Comparison of ENCODE assay signal across 28 cellular contexts in the genomic region with DNA sequence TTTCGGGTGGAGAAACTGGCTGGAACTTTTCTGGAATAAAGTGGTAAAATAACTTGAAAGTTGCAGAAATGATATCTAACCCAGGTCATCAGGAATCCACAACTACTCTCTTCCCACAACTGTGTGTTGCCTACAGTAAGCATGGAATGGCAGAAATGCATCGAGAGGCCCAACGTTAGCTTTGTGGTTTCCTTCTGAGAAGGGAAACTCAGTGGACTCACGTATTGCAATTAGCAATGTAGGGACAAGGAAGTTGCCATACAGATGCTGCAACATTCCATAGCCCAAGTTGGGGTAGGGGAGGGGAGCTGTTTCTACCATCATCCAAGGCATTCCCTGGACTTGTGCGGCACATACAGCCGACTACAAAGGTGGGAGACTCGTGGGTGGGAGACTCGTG. TPM values are rescaled to one million over a fixed set of nuclear protein-coding genes. Genes with fewer than 3 reads are reported as not detected.
DNase-seq lines count a peak whose midpoint lies in the region; ATAC-seq, FAIRE-seq and TF ChIP-seq lines count a peak whose summit lies in the region.
"Had no signal": no experiment of that assay in that cellular context is flagged by ENCODE, and none has a peak within 500 bp of the region (broad histone marks: within the 10 kb centered on the region; RNA-seq: fewer than 3 reads in every experiment).

No MANE protein-coding gene starts in this region.

- H3K4me3 Mint-ChIP-seq in astrocyte (ENCODE audit: unreplicated experiment) (no peak overlapping the region), natural killer cell (no peak overlapping the region)
- H3K4me3 Mint-ChIP-seq: CD8-positive, alpha-beta memory T cell had no signal

- H2AFZ ChIP-seq in astrocyte (ENCODE audit: low read depth, low read length) (no peak overlapping the region), neural cell (ENCODE audit: low read depth, low read length) (no peak overlapping the region)

- no peaks in the 10 kb centered on the region for H3K4me1 ChIP-seq in astrocyte (ENCODE audit: insufficient read depth, low read length)
- H3K4me1 ChIP-seq: BLaER1 treated with 17β-estradiol and CSF1 and Interleukin-3, amounts not matched to agents 10 nM and 100 nM; SJSA1 had no signal

- H3K36me3 Mint-ChIP-seq in astrocyte (ENCODE audit: low read depth, unreplicated experiment) (no peaks in the 10 kb centered on the region), natural killer cell (no peaks in the 10 kb centered on the region)

- H3K36me3 ChIP-seq in astrocyte (ENCODE audit: insufficient read depth, low read length) (no peaks in the 10 kb centered on the region), neural cell (ENCODE audit: insufficient read depth, low read length) (no peaks in the 10 kb centered on the region)
- H3K36me3 ChIP-seq: BLaER1 treated with 17β-estradiol and CSF1 and Interleukin-3, amounts not matched to agents 10 nM and 100 nM; Peyer's patch; SJSA1 had no signal

- no peaks in the 10 kb centered on the region for H3K79me2 ChIP-seq in astrocyte (ENCODE audit: insufficient read depth, low read length)
- no peaks in the 10 kb centered on the region for H3K79me2 ChIP-seq in neural cell (replicated peaks; ENCODE audit: insufficient read depth, low read length)

- H3K27ac Mint-ChIP-seq in astrocyte (ENCODE audit: unreplicated experiment): peak overlapping the region; percentile 92
- no peak overlapping the region for H3K27ac Mint-ChIP-seq in natural killer cell
- H3K27ac Mint-ChIP-seq: CD8-positive, alpha-beta memory T cell had no signal

- no peak for TF ChIP-seq EP300 in neural cell (conservative IDR thresholded peaks at IDR 0.05; ENCODE audit: poor library complexity, severe bottlenecking)

- no peak overlapping the region for H3K4me3 ChIP-seq in AG10803 (ENCODE audit: low read length)
- H3K4me3 ChIP-seq in astrocyte (ENCODE audit: insufficient read depth, low read depth, low read length): no peak overlapping the region
- H3K4me3 ChIP-seq in neural cell (ENCODE audit: low read length): peak overlapping the region; percentile 17
- H3K4me3 ChIP-seq: BLaER1 treated with 17β-estradiol and CSF1 and Interleukin-3, amounts not matched to agents 10 nM and 100 nM; Peyer's patch; SJSA1 had no signal

- peaks cover 2% of the 10 kb centered on the region for H3K27me3 ChIP-seq in astrocyte (ENCODE audit: insufficient read depth, low read length)
- H3K27me3 ChIP-seq in neural cell (ENCODE audit: insufficient read depth, low read depth, low read length): no peaks in the 10 kb centered on the region
- H3K27me3 ChIP-seq: BLaER1 treated with 17β-estradiol and CSF1 and Interleukin-3, amounts not matched to agents 10 nM and 100 nM; Peyer's patch; SJSA1 had no signal

- H3K4me2 ChIP-seq in astrocyte (ENCODE audit: low read length) (no peak overlapping the region), neural cell (ENCODE audit: low read length) (no peak overlapping the region)
- H3K4me2 ChIP-seq: BLaER1 treated with 17β-estradiol and CSF1 and Interleukin-3, amounts not matched to agents 10 nM and 100 nM; KMS-11 had no signal

- no peaks in the 10 kb centered on the region for H3F3A ChIP-seq in neural cell (ENCODE audit: insufficient read depth, low read length, poor library complexity, severe bottlenecking)

- no peaks in the 10 kb centered on the region for H3K9me2 ChIP-seq in neural cell (ENCODE audit: insufficient read depth, low read length)

- DNase-seq in AG10803 (ENCODE audit: low read depth) (peak; percentile 55), HT-29 (ENCODE audit: low spot score) (peak; percentile 3), astrocyte (ENCODE audit: low read depth) (peak; percentile 69), dermis blood vessel endothelial cell (no peak), natural killer cell (no peak)
- no peak for DNase-seq in activated naive CD4-positive, alpha-beta T cell (lab: John Stamatoyannopoulos, UW)
- DNase-seq: CD8-positive, alpha-beta memory T cell; DMS53; GF-D8; H7; IMR-90; NCI-H1105 treated with DMSO at 0.1 percent for 48 hours; NCI-H1694; NCI-H2081; NCI-H2171; NCI-H345; NCI-H524; NCI-H774; Peyer's patch; T-helper 1 cell had no signal

- no peak overlapping the region for H3K27ac ChIP-seq in astrocyte (ENCODE audit: low read depth, low read length)
- H3K27ac ChIP-seq in neural cell (ENCODE audit: low read length): peak overlapping the region; percentile 86
- H3K27ac ChIP-seq: BLaER1 treated with 17β-estradiol and CSF1 and Interleukin-3, amounts not matched to agents 10 nM and 100 nM; HL-60; KMS-11; Peyer's patch; SJSA1 had no signal

- intact Hi-C loops in natural killer cell (cut with micrococcal nuclease): no loop called here

- TF ChIP-seq CTCF in AG10803 (conservative IDR thresholded peaks at IDR 0.05; ENCODE audit: low read length) (no peak), astrocyte (IDR thresholded peaks at IDR 0.05; ENCODE audit: insufficient read depth, low read depth, low read length) (no peak), neural cell (IDR thresholded peaks at IDR 0.05; ENCODE audit: poor library complexity, severe bottlenecking) (no peak), natural killer cell (IDR thresholded peaks at IDR 0.05) (no peak)

- no peak overlapping the region for H3K9ac ChIP-seq in astrocyte (ENCODE audit: low read length)
- peak overlapping the region; percentile 15 for H3K9ac ChIP-seq in neural cell (ENCODE audit: low read length)
- H3K9ac ChIP-seq: BLaER1 treated with 17β-estradiol and CSF1 and Interleukin-3, amounts not matched to agents 10 nM and 100 nM; KMS-11 had no signal

- no peaks in the 10 kb centered on the region for H4K20me1 ChIP-seq in astrocyte (ENCODE audit: insufficient read depth, low read length)
- no peaks in the 10 kb centered on the region for H4K20me1 ChIP-seq in neural cell (ENCODE audit: insufficient read depth)
- H4K20me1 ChIP-seq: BLaER1 treated with 17β-estradiol and CSF1 and Interleukin-3, amounts not matched to agents 10 nM and 100 nM had no signal

- no peak for TF ChIP-seq RAD21 in neural cell (conservative IDR thresholded peaks at IDR 0.05)

- ATAC-seq in natural killer cell: no peak

- H3K9me3 Mint-ChIP-seq in astrocyte (ENCODE audit: unreplicated experiment): no peaks in the 10 kb centered on the region
- no peaks in the 10 kb centered on the region for H3K9me3 Mint-ChIP-seq in natural killer cell
- H3K9me3 Mint-ChIP-seq: CD8-positive, alpha-beta memory T cell had no signal

- peaks cover 23% of the 10 kb centered on the region for H3K4me1 Mint-ChIP-seq in astrocyte (ENCODE audit: low read depth, unreplicated experiment)
- no peaks in the 10 kb centered on the region for H3K4me1 Mint-ChIP-seq in natural killer cell

- no peak for FAIRE-seq in astrocyte (lab: Jason Lieb, UNC)

- H3K27me3 Mint-ChIP-seq in astrocyte (ENCODE audit: low read depth, unreplicated experiment) (peaks cover 12% of the 10 kb centered on the region), natural killer cell (ENCODE audit: low read depth in 2 of 2) (peaks cover 7 to 14% of the 10 kb centered on the region in 2 donors)

- H3K9me3 ChIP-seq in astrocyte (ENCODE audit: insufficient read depth, low read depth, low read length): peaks cover 3% of the 10 kb centered on the region
- H3K9me3 ChIP-seq in neural cell (ENCODE audit: low read length): no peaks in the 10 kb centered on the region
- H3K9me3 ChIP-seq: BLaER1 treated with 17β-estradiol and CSF1 and Interleukin-3, amounts not matched to agents 10 nM and 100 nM; Peyer's patch; SJSA1 had no signal

TF ChIP-seq in neural cell, 6 proteins besides CTCF, POLR2A, EP300 and RAD21:
- TF ChIP-seq, protein P1, sequence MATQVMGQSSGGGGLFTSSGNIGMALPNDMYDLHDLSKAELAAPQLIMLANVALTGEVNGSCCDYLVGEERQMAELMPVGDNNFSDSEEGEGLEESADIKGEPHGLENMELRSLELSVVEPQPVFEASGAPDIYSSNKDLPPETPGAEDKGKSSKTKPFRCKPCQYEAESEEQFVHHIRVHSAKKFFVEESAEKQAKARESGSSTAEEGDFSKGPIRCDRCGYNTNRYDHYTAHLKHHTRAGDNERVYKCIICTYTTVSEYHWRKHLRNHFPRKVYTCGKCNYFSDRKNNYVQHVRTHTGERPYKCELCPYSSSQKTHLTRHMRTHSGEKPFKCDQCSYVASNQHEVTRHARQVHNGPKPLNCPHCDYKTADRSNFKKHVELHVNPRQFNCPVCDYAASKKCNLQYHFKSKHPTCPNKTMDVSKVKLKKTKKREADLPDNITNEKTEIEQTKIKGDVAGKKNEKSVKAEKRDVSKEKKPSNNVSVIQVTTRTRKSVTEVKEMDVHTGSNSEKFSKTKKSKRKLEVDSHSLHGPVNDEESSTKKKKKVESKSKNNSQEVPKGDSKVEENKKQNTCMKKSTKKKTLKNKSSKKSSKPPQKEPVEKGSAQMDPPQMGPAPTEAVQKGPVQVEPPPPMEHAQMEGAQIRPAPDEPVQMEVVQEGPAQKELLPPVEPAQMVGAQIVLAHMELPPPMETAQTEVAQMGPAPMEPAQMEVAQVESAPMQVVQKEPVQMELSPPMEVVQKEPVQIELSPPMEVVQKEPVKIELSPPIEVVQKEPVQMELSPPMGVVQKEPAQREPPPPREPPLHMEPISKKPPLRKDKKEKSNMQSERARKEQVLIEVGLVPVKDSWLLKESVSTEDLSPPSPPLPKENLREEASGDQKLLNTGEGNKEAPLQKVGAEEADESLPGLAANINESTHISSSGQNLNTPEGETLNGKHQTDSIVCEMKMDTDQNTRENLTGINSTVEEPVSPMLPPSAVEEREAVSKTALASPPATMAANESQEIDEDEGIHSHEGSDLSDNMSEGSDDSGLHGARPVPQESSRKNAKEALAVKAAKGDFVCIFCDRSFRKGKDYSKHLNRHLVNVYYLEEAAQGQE (IDR thresholded peaks at IDR 0.05; ENCODE audit: borderline replicate concordance): no peak

RNA-seq across cellular contexts. Expression of a gene that starts 1.9 kb away (rescaled TPM):
- 0.78 and 1.2 TPM in 2 replicates for total RNA-seq in HT-29 (2014; rRNA removed; shearing (Covaris generic))
- total RNA-seq in astrocyte (0.99 and 1.00 TPM in 2 replicates), dermis blood vessel endothelial cell (not detected in 2 replicates), natural killer cell (not detected)
- polyA plus RNA-seq in neural cell: 0.25 TPM in 1 of 2 replicates, not detected in the other
- polyA minus RNA-seq in neural cell: not detected in 2 replicates
- total RNA-seq: A673; CD8-positive, alpha-beta memory T cell; H7; HT1080; IMR-90; OCI-LY7; Peyer's patch; SJSA1 had no signal
- polyA plus RNA-seq: CD8-positive, alpha-beta memory T cell; IMR-90 had no signal

Comparison
In these comparisons a context has a peak if more than half of its experiments do, and no peak if none do; other contexts are left out.
1. DNase-seq: peak in AG10803 (single experiment), HT-29 (single experiment) and astrocyte (single experiment); none in dermis blood vessel endothelial cell (single experiment), natural killer cell (single experiment) and activated naive CD4-positive, alpha-beta T cell (0 of 4).